8 cellular contexts compared by ENCODE assay signal in the genomic region with DNA sequence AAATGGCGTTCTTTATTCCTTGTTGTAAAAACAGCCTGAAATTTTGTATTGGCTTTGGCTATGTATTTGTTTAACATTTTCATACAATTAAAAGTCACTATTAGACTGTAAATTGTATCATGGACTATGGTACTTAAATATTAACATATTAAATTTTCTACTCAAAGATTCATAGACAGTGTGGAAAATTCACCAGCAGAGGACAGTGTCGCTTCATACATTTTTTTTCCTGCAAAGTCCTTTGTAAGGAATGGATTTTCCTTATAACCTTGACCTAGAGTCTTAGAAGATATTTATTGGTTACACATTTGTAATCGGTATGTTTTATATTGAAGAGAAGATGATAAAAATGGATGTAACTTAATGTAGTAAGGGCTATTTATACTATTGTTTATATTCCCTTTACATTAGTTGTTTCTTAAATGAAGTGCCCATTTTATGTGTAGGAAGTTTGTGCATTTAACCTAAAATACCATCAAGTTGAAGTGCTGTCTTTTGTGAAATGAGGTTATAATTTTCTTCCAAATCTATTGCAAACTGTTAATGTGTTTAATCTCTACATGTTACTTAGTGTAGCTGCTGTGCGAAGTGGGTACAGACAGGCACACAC.
DNase-seq lines count a peak whose midpoint lies in the region; FAIRE-seq and TF ChIP-seq lines count a peak whose summit lies in the region.

No MANE protein-coding gene starts in this region.

- H3K27ac ChIP-seq in AG04450 (ENCODE audit: low read depth, low read length) (no peak overlapping the region), SU-DHL-6 (ENCODE audit: low read depth, low read length) (no peak overlapping the region), keratinocyte (ENCODE audit: control insufficient read depth, insufficient read depth, low read length) (no peak overlapping the region), neuronal stem cell (replicated peaks; ENCODE audit: low read length) (no peak overlapping the region)

- no peaks in the 10 kb centered on the region for H3K9me3 Mint-ChIP-seq in immature natural killer cell

- dilution Hi-C loops in keratinocyte (cut with MboI; ENCODE audit: extremely low pct_ligation_motif_present, low sequenced_read_pairs): no loop called here

- no peaks in the 10 kb centered on the region for H3K79me1 ChIP-seq in neuronal stem cell (ENCODE audit: low read depth, low read length)

- no peak overlapping the region for H4K91ac ChIP-seq in neuronal stem cell (ENCODE audit: low read depth, low read length, poor library complexity)

- H4K20me1 ChIP-seq in SU-DHL-6 (ENCODE audit: low read depth, low read length): no peaks in the 10 kb centered on the region
- H4K20me1 ChIP-seq in keratinocyte (ENCODE audit: control insufficient read depth, extremely low read depth, insufficient read depth, low read length): no peaks in the 10 kb centered on the region

- no peaks in the 10 kb centered on the region for H3K79me2 ChIP-seq in SU-DHL-6 (ENCODE audit: insufficient read depth, low read length)
- no peaks in the 10 kb centered on the region for H3K79me2 ChIP-seq in keratinocyte (ENCODE audit: control insufficient read depth, insufficient read depth, low read length)

- DNase-seq in AG04450 (ENCODE audit: low read depth, low spot score) (peak; percentile 13), H54 (ENCODE audit: insufficient read length, low spot score) (no peak), keratinocyte (ENCODE audit: low read depth, low spot score) (no peak), immature natural killer cell (no peak), neuronal stem cell (ENCODE audit: low spot score) (no peak)
- no peak for DNase-seq in activated CD8-positive, alpha-beta memory T cell treated with anti-CD3 and anti-CD28 coated beads, Interleukin-2, amount 50 U/mL, for 4 hours
- no peak for DNase-seq in central memory CD4-positive, alpha-beta T cell

- no peaks in the 10 kb centered on the region for H3K9me2 ChIP-seq in SU-DHL-6 (replicated peaks; ENCODE audit: insufficient read depth, low read length)

- H3K4me1 Mint-ChIP-seq in immature natural killer cell: peaks cover 24 to 25% of the 10 kb centered on the region in 2 donors

- no peak overlapping the region for H2AFZ ChIP-seq in SU-DHL-6 (ENCODE audit: low read depth, low read length, severe bottlenecking)
- no peak overlapping the region for H2AFZ ChIP-seq in keratinocyte (ENCODE audit: control insufficient read depth, low read length)
- H2AFZ ChIP-seq in neuronal stem cell (ENCODE audit: low read length): no peak overlapping the region

- TF ChIP-seq POLR2A in H54 (IDR thresholded peaks at IDR 0.05; ENCODE audit: low read depth, low read length): no peak

- no peaks in the 10 kb centered on the region for H3K9me1 ChIP-seq in keratinocyte (ENCODE audit: control insufficient read depth, extremely low read depth, insufficient read depth, low read length)

- H2BK120ac ChIP-seq in neuronal stem cell (ENCODE audit: low read depth, low read length): no peak overlapping the region

- TF ChIP-seq CTCF in AG04450 (IDR thresholded peaks at IDR 0.05; ENCODE audit: low read depth, low read length) (peak; percentile 90), SU-DHL-6 (IDR thresholded peaks at IDR 0.05; ENCODE audit: insufficient read depth, low read length, poor library complexity, severe bottlenecking) (peak; percentile 23), keratinocyte (optimal IDR thresholded peaks at IDR 0.05 in 1 of 3, IDR thresholded peaks at IDR 0.05 in 1 of 3, conservative IDR thresholded peaks at IDR 0.05 in 1 of 3; ENCODE audit: extremely low read depth in 1 of 3, insufficient read depth in 2 of 3, low read length in 3 of 3) (peak in 2 of 3 experiments; percentile 42 to 48)

- no peak overlapping the region for H3K4me2 ChIP-seq in SU-DHL-6 (ENCODE audit: low read depth, low read length, poor library complexity, severe bottlenecking)
- H3K4me2 ChIP-seq in keratinocyte (ENCODE audit: control insufficient read depth, extremely low read depth, insufficient read depth, low read depth, low read length): no peak overlapping the region
- no peak overlapping the region for H3K4me2 ChIP-seq in neuronal stem cell (ENCODE audit: insufficient read depth, low read length, poor library complexity, severe bottlenecking)

- FAIRE-seq in H54 (lab: Jason Lieb, UNC) (peak; percentile 52), keratinocyte (lab: Jason Lieb, UNC) (no peak)

- CTCF ChIA-PET in AG04450 (lab: Charles Lee): interaction anchor here (1.0 to 3.9 kb wide), 7 partner anchors 10 to 631 kb away, joined by 3 to 45 read pairs (median 5); no protein-coding TSS in a partner anchor

- no peak overlapping the region for H3K18ac ChIP-seq in neuronal stem cell (ENCODE audit: low read length)

- peaks cover 4% of the 10 kb centered on the region; the same call in 1 of the 2 replicates for H3F3A ChIP-seq in SU-DHL-6 (ENCODE audit: insufficient read depth)

- POLR2A ChIA-PET in AG04450 (lab: Yijun Ruan, JAX): no interaction called here

- H2AK5ac ChIP-seq in neuronal stem cell (ENCODE audit: low read depth, low read length): no peak overlapping the region

- H3K9ac ChIP-seq in SU-DHL-6 (ENCODE audit: low read length) (no peak overlapping the region), keratinocyte (ENCODE audit: control insufficient read depth, extremely low read depth, insufficient read depth, low read length) (no peak overlapping the region), neuronal stem cell (ENCODE audit: low read depth, low read length, poor library complexity) (no peak overlapping the region)

- H3K36me3 ChIP-seq in SU-DHL-6 (ENCODE audit: low read length): no peaks in the 10 kb centered on the region
- H3K36me3 ChIP-seq in keratinocyte (ENCODE audit: control insufficient read depth in 2 of 2, extremely low read depth in 1 of 2, insufficient read depth in 2 of 2, low read length in 2 of 2): peaks cover 0 to 2% of the 10 kb centered on the region in 2 experiments
- no peaks in the 10 kb centered on the region for H3K36me3 ChIP-seq in neuronal stem cell (replicated peaks in 1 of 2; ENCODE audit: control insufficient read depth in 2 of 2, insufficient read depth in 2 of 2, low read length in 2 of 2)

- H3K36me3 Mint-ChIP-seq in immature natural killer cell: no peaks in the 10 kb centered on the region

- H3K4ac ChIP-seq in neuronal stem cell (ENCODE audit: low read length): no peak overlapping the region

- no peak overlapping the region for H4K8ac ChIP-seq in neuronal stem cell (ENCODE audit: low read depth, low read length)

- H2BK12ac ChIP-seq in neuronal stem cell (ENCODE audit: low read length): no peak overlapping the region

- H3K23ac ChIP-seq in neuronal stem cell (ENCODE audit: low read depth, low read length, poor library complexity): no peak overlapping the region

- H3K9me3 ChIP-seq in AG04450 (ENCODE audit: control insufficient read depth, insufficient read depth, low read length) (no peaks in the 10 kb centered on the region), SU-DHL-6 (ENCODE audit: insufficient read depth, low read length) (no peaks in the 10 kb centered on the region), keratinocyte (ENCODE audit: control insufficient read depth, low read depth, low read length) (no peaks in the 10 kb centered on the region), neuronal stem cell (replicated peaks in 1 of 2; ENCODE audit: control insufficient read depth in 2 of 2, insufficient read depth in 1 of 2, low read depth in 1 of 2, low read length in 2 of 2) (no peaks in the 10 kb centered on the region)

- peaks cover 2% of the 10 kb centered on the region for H3K4me1 ChIP-seq in keratinocyte (ENCODE audit: control insufficient read depth, extremely low read depth, insufficient read depth, low read length)
- H3K4me1 ChIP-seq in neuronal stem cell (ENCODE audit: control insufficient read depth in 2 of 2, insufficient read depth in 1 of 2, low read depth in 1 of 2, low read length in 2 of 2): peaks cover 5 to 12% of the 10 kb centered on the region in 2 donors

- H3K27me3 ChIP-seq in AG04450 (ENCODE audit: control insufficient read depth, insufficient read depth, low read length) (no peaks in the 10 kb centered on the region), SU-DHL-6 (ENCODE audit: low read length) (no peaks in the 10 kb centered on the region), keratinocyte (ENCODE audit: control insufficient read depth, extremely low read depth, insufficient read depth, low read length) (no peaks in the 10 kb centered on the region), neuronal stem cell (ENCODE audit: control insufficient read depth in 3 of 3, insufficient read depth in 3 of 3, low read depth in 1 of 3, low read length in 3 of 3) (no peaks in the 10 kb centered on the region)

- H3K4me3 Mint-ChIP-seq in immature natural killer cell: no peak overlapping the region

- no CpG with 5 or more reads among the region's 4 CpGs for WGBS in neuronal stem cell (ENCODE audit: extremely low coverage in 2 of 2, insufficient read length in 2 of 2, insufficient replicate concordance in 1 of 2), 2 donors

- H3K14ac ChIP-seq in neuronal stem cell (ENCODE audit: low read length): no peak overlapping the region

- no peak overlapping the region for H3K27ac Mint-ChIP-seq in immature natural killer cell

- H3K4me3 ChIP-seq in AG04450 (ENCODE audit: low read depth, low read length) (no peak overlapping the region), SU-DHL-6 (ENCODE audit: insufficient read depth, low read length, poor library complexity, severe bottlenecking) (no peak overlapping the region), keratinocyte (ENCODE audit: control insufficient read depth in 2 of 3, extremely low read depth in 1 of 3, insufficient read depth in 2 of 3, low read depth in 1 of 3, low read length in 3 of 3) (no peak overlapping the region), neuronal stem cell (ENCODE audit: low read length in 2 of 2) (no peak overlapping the region)

- H3K27me3 Mint-ChIP-seq in immature natural killer cell (ENCODE audit: low read depth in 3 of 3): peaks cover 0 to 2% (median 0%) of the 10 kb centered on the region in 3 donors

- H2BK5ac ChIP-seq in neuronal stem cell (ENCODE audit: low read length): no peak overlapping the region

- H2BK15ac ChIP-seq in neuronal stem cell (ENCODE audit: low read length): no peak overlapping the region

Comparison
In these comparisons a context has a peak if more than half of its experiments do, and no peak if none do; other contexts are left out.
1. CTCF ChIP-seq: peak in every context shown above with its lines; median percentile 90 in AG04450; 45 in keratinocyte; 23 in SU-DHL-6.